Comparison of ENCODE assay signal across 13 cellular contexts in genomic region chr4:6473264-6474052, GRCh38. TPM values are rescaled to one million over a fixed set of nuclear protein-coding genes. Genes with fewer than 3 reads are reported as not detected.
DNase-seq lines count a peak whose midpoint lies in the region; ATAC-seq and TF ChIP-seq lines count a peak whose summit lies in the region.
"Had no signal": no experiment of that assay in that cellular context is flagged by ENCODE, and none has a peak within 500 bp of the region (broad histone marks: within the 10 kb centered on the region; RNA-seq: fewer than 3 reads in every experiment).

No MANE protein-coding gene starts in this region.

- DNase-seq in activated CD4-positive, alpha-beta memory T cell treated with anti-CD3 and anti-CD28 coated beads, Interleukin-2, amount 10 ng/mL, durations not matched to agents 7 days and 5 days = peak; percentile 13
- no peak for DNase-seq in activated CD4-positive, alpha-beta memory T cell treated with anti-CD3 and anti-CD28 coated beads for 36 hours
- DNase-seq in colonic mucosa (peak; percentile 12), mesothelial cell of epicardium (ENCODE audit: low spot score in 2 of 2, unreplicated experiment in 2 of 2) (peak in 1 of 2 experiments; percentile 34), type B pancreatic cell (ENCODE audit: extremely low spot score, unreplicated experiment) (peak; percentile 51), germinal center (ENCODE audit: low spot score) (no peak), GM10266 (ENCODE audit: extremely low spot score) (no peak)
- DNase-seq: SHP77 treated with DMSO at 0.1 percent for 48 hours; stimulated activated CD4-positive, alpha-beta T cell treated with anti-CD3 and anti-CD28 coated beads, Interleukin-12 subunit alpha, Interleukin-12 subunit beta, amount 100 ng/mL, for 4 hours; T-cell had no signal

- H3K9me3 Mint-ChIP-seq in activated CD4-positive, alpha-beta memory T cell treated with anti-CD3 and anti-CD28 coated beads, Interleukin-2, amount 10 ng/mL, durations not matched to agents 7 days and 5 days = no peaks in the 10 kb centered on the region
- no peaks in the 10 kb centered on the region for H3K9me3 Mint-ChIP-seq in activated CD4-positive, alpha-beta memory T cell treated with anti-CD3 and anti-CD28 coated beads for 36 hours
- H3K9me3 Mint-ChIP-seq in mesothelial cell of epicardium (peaks cover 3% of the 10 kb centered on the region), type B pancreatic cell (no peaks in the 10 kb centered on the region)
- H3K9me3 Mint-ChIP-seq: CD8-positive, alpha-beta T cell; T-cell had no signal

- no peak overlapping the region for H3K4me3 Mint-ChIP-seq in activated CD4-positive, alpha-beta memory T cell treated with anti-CD3 and anti-CD28 coated beads, Interleukin-2, amount 10 ng/mL, durations not matched to agents 7 days and 5 days
- no peak overlapping the region for H3K4me3 Mint-ChIP-seq in activated CD4-positive, alpha-beta memory T cell treated with anti-CD3 and anti-CD28 coated beads for 36 hours
- H3K4me3 Mint-ChIP-seq in mesothelial cell of epicardium = peak overlapping the region; percentile 45
- H3K4me3 Mint-ChIP-seq in type B pancreatic cell = peak overlapping the region; percentile 58
- H3K4me3 Mint-ChIP-seq: CD8-positive, alpha-beta T cell had no signal

- H3K27me3 Mint-ChIP-seq in activated CD4-positive, alpha-beta memory T cell treated with anti-CD3 and anti-CD28 coated beads, Interleukin-2, amount 10 ng/mL, durations not matched to agents 7 days and 5 days = peaks cover 54% of the 10 kb centered on the region
- peaks cover 64% of the 10 kb centered on the region for H3K27me3 Mint-ChIP-seq in activated CD4-positive, alpha-beta memory T cell treated with anti-CD3 and anti-CD28 coated beads for 36 hours
- peaks cover 85% of the 10 kb centered on the region for H3K27me3 Mint-ChIP-seq in mesothelial cell of epicardium (ENCODE audit: low read depth)
- H3K27me3 Mint-ChIP-seq in type B pancreatic cell = peaks cover 75% of the 10 kb centered on the region

- H3K9ac ChIP-seq in colonic mucosa (ENCODE audit: low read depth in 2 of 2, low read length in 2 of 2) = no peak overlapping the region

- no peak for ATAC-seq in GM18502 (IDR thresholded peaks at IDR 0.05; ENCODE audit: poor library complexity, unreplicated experiment)
- ATAC-seq: CD8-positive, alpha-beta T cell had no signal

- no peak overlapping the region for H3K27ac ChIP-seq in colonic mucosa
- H3K27ac ChIP-seq: adrenal gland had no signal

- TF ChIP-seq CTCF in colonic mucosa (IDR thresholded peaks at IDR 0.05) (no peak), mesothelial cell of epicardium (IDR thresholded peaks at IDR 0.05; ENCODE audit: unreplicated experiment) (no peak), type B pancreatic cell (conservative IDR thresholded peaks at IDR 0.05) (no peak), GM10266 (IDR thresholded peaks at IDR 0.05; ENCODE audit: control insufficient read depth, insufficient read depth, low read depth, missing control alignments) (no peak)

- POLR2A ChIA-PET in activated CD4-positive, alpha-beta memory T cell treated with anti-CD3 and anti-CD28 coated beads, Interleukin-2, amount 10 ng/mL, durations not matched to agents 7 days and 5 days (lab: Charles Lee) = no interaction called here
- POLR2A ChIA-PET in activated CD4-positive, alpha-beta memory T cell treated with anti-CD3 and anti-CD28 coated beads for 36 hours (lab: Charles Lee) = no interaction called here

- H3K36me3 ChIP-seq in colonic mucosa = no peaks in the 10 kb centered on the region
- H3K36me3 ChIP-seq: adrenal gland had no signal

- H3K27me3 ChIP-seq in colonic mucosa = peaks cover 20% of the 10 kb centered on the region

- H3K4me3 ChIP-seq in colonic mucosa = no peak overlapping the region
- H3K4me3 ChIP-seq: adrenal gland had no signal

- H3K9me3 ChIP-seq in colonic mucosa = no peaks in the 10 kb centered on the region
- H3K9me3 ChIP-seq: adrenal gland had no signal

- no peaks in the 10 kb centered on the region for H3K36me3 Mint-ChIP-seq in activated CD4-positive, alpha-beta memory T cell treated with anti-CD3 and anti-CD28 coated beads, Interleukin-2, amount 10 ng/mL, durations not matched to agents 7 days and 5 days (ENCODE audit: low read depth)
- no peaks in the 10 kb centered on the region for H3K36me3 Mint-ChIP-seq in activated CD4-positive, alpha-beta memory T cell treated with anti-CD3 and anti-CD28 coated beads for 36 hours
- no peaks in the 10 kb centered on the region for H3K36me3 Mint-ChIP-seq in mesothelial cell of epicardium
- H3K36me3 Mint-ChIP-seq in type B pancreatic cell = no peaks in the 10 kb centered on the region
- H3K36me3 Mint-ChIP-seq: CD8-positive, alpha-beta T cell; T-cell had no signal

- no peaks in the 10 kb centered on the region for H3K4me1 ChIP-seq in colonic mucosa
- H3K4me1 ChIP-seq: adrenal gland had no signal

- H3K4me1 Mint-ChIP-seq in activated CD4-positive, alpha-beta memory T cell treated with anti-CD3 and anti-CD28 coated beads, Interleukin-2, amount 10 ng/mL, durations not matched to agents 7 days and 5 days = peaks cover 3% of the 10 kb centered on the region
- peaks cover 7% of the 10 kb centered on the region for H3K4me1 Mint-ChIP-seq in activated CD4-positive, alpha-beta memory T cell treated with anti-CD3 and anti-CD28 coated beads for 36 hours (ENCODE audit: low read depth)
- no peaks in the 10 kb centered on the region for H3K4me1 Mint-ChIP-seq in mesothelial cell of epicardium
- no peaks in the 10 kb centered on the region for H3K4me1 Mint-ChIP-seq in type B pancreatic cell (ENCODE audit: unreplicated experiment)

- intact Hi-C loops in activated CD4-positive, alpha-beta memory T cell treated with anti-CD3 and anti-CD28 coated beads for 36 hours (cut with micrococcal nuclease) = no loop called here
- intact Hi-C loops in colonic mucosa (cut with DNase I) = no loop called here

- H3K27ac Mint-ChIP-seq in activated CD4-positive, alpha-beta memory T cell treated with anti-CD3 and anti-CD28 coated beads, Interleukin-2, amount 10 ng/mL, durations not matched to agents 7 days and 5 days = no peak overlapping the region
- no peak overlapping the region for H3K27ac Mint-ChIP-seq in activated CD4-positive, alpha-beta memory T cell treated with anti-CD3 and anti-CD28 coated beads for 36 hours
- no peak overlapping the region for H3K27ac Mint-ChIP-seq in mesothelial cell of epicardium
- no peak overlapping the region for H3K27ac Mint-ChIP-seq in type B pancreatic cell
- H3K27ac Mint-ChIP-seq: CD8-positive, alpha-beta T cell; T-cell had no signal

- CTCF ChIA-PET in activated CD4-positive, alpha-beta memory T cell treated with anti-CD3 and anti-CD28 coated beads, Interleukin-2, amount 10 ng/mL, durations not matched to agents 7 days and 5 days (lab: Charles Lee) = interaction anchor here (1.1 kb wide), 1 partner anchor 11 kb away, joined by 3 read pairs; no protein-coding TSS in a partner anchor
- CTCF ChIA-PET in activated CD4-positive, alpha-beta memory T cell treated with anti-CD3 and anti-CD28 coated beads for 36 hours (lab: Charles Lee) = interaction anchor here (1.4 kb wide), 1 partner anchor 11 kb away, joined by 4 read pairs; no protein-coding TSS in a partner anchor

RNA-seq across cellular contexts. Expression of gene PPP2R2C, which starts 1.0 kb away (rescaled TPM):
- not detected for total RNA-seq in activated CD4-positive, alpha-beta memory T cell treated with anti-CD3 and anti-CD28 coated beads, Interleukin-2, amount 10 ng/mL, durations not matched to agents 7 days and 5 days
- not detected for total RNA-seq in activated CD4-positive, alpha-beta memory T cell treated with anti-CD3 and anti-CD28 coated beads for 36 hours
- total RNA-seq in colonic mucosa = under 1 TPM; 0.05 to 0.35 TPM
- total RNA-seq in mesothelial cell of epicardium = 4.1 to 5.8 TPM (median 5.2 TPM) in 3 replicates
- 10.8 and 52.6 TPM in 2 replicates for total RNA-seq in type B pancreatic cell (ENCODE audit: low replicate concordance)
- total RNA-seq: CD8-positive, alpha-beta T cell had no signal

Comparison
In these comparisons a context has a peak if more than half of its experiments do, and no peak if none do; other contexts are left out.
1. DNase-seq: peak in activated CD4-positive, alpha-beta memory T cell treated with anti-CD3 and anti-CD28 coated beads, Interleukin-2, amount 10 ng/mL, durations not matched to agents 7 days and 5 days (single experiment), colonic mucosa (single experiment) and type B pancreatic cell (single experiment); none in activated CD4-positive, alpha-beta memory T cell treated with anti-CD3 and anti-CD28 coated beads for 36 hours (single experiment), germinal center (single experiment) and GM10266 (single experiment).
2. H3K4me3 Mint-ChIP-seq: peak in mesothelial cell of epicardium (single experiment) and type B pancreatic cell (single experiment); none in activated CD4-positive, alpha-beta memory T cell treated with anti-CD3 and anti-CD28 coated beads, Interleukin-2, amount 10 ng/mL, durations not matched to agents 7 days and 5 days (single experiment) and activated CD4-positive, alpha-beta memory T cell treated with anti-CD3 and anti-CD28 coated beads for 36 hours (single experiment).